24 cellular contexts compared by ENCODE assay signal in genomic region chr7:139051655-139052054, GRCh38.
"Had no signal": no experiment of that assay in that cellular context is flagged by ENCODE, and none has a peak within 500 bp of the region (broad histone marks: within the 10 kb centered on the region; RNA-seq: fewer than 3 reads in every experiment).

No MANE protein-coding gene starts in this region.

- H3K4me3 Mint-ChIP-seq: activated CD4-positive, alpha-beta T cell treated with anti-CD3 and anti-CD28 coated beads, Interleukin-2, amount 10 ng/mL, durations not matched to agents 24 days and 14 days; activated naive CD8-positive, alpha-beta T cell; activated naive CD8-positive, alpha-beta T cell treated with anti-CD3 and anti-CD28 coated beads, Interleukin-2, amount 50 U/mL, for 24 hours; T-helper 2 cell treated with Interferon-gamma antibody and Interleukin-4, amounts not matched to agents 5 μg/mL and 100 μg/mL, for 36 hours had no signal

- DNase-seq: activated CD4-positive, alpha-beta T cell treated with anti-CD3 and anti-CD28 coated beads, Interleukin-2, amount 10 ng/mL, durations not matched to agents 24 days and 14 days; activated CD4-positive, alpha-beta T cell treated with anti-CD3 and anti-CD28 coated beads, Interleukin-2, amount 50 U/mL, for 4 hours; activated effector memory CD4-positive, alpha-beta T cell treated with Interleukin-2 at 50 U/mL for 16 hours; activated naive CD8-positive, alpha-beta T cell treated with anti-CD3 and anti-CD28 coated beads, Interleukin-2, amount 50 U/mL, for 24 hours; activated T-cell treated with anti-CD3 and anti-CD28 coated beads, Interleukin-2, amount 50 U/mL, for 1 hour; amniotic stem cell; aorta; MM.1S; MV-4-11; NCI-H1092; NCI-H1436 treated with DMSO at 0.1 percent for 48 hours; NCI-H1694 treated with DMSO at 0.1 percent for 48 hours; NCI-H2029; NCI-H345; NCI-H524 treated with DMSO at 0.1 percent for 48 hours; SHP77; SJCRH30 had no signal

- H3K36me3 ChIP-seq: SJCRH30 had no signal

- H3K4me2 ChIP-seq: KMS-11 had no signal

- ATAC-seq: activated naive CD8-positive, alpha-beta T cell treated with anti-CD3 and anti-CD28 coated beads, Interleukin-2, amount 50 U/mL, for 24 hours; Panc1 had no signal

- H3K27me3 Mint-ChIP-seq: activated CD4-positive, alpha-beta T cell treated with anti-CD3 and anti-CD28 coated beads, Interleukin-2, amount 10 ng/mL, durations not matched to agents 24 days and 14 days; activated naive CD8-positive, alpha-beta T cell; activated naive CD8-positive, alpha-beta T cell treated with anti-CD3 and anti-CD28 coated beads, Interleukin-2, amount 50 U/mL, for 24 hours had no signal

- H3K4me3 ChIP-seq: coronary artery, SJCRH30, SK-N-MC had no signal

- H3K27me3 ChIP-seq: SJCRH30 had no signal

- H3K27ac Mint-ChIP-seq: activated naive CD8-positive, alpha-beta T cell treated with anti-CD3 and anti-CD28 coated beads, Interleukin-2, amount 50 U/mL, for 24 hours had no signal

- H3K27ac ChIP-seq: coronary artery, KMS-11, SJCRH30, SK-N-MC had no signal

- H3K9me3 ChIP-seq: SJCRH30 had no signal

- FAIRE-seq: TTC549 had no signal

- H3K9me3 Mint-ChIP-seq: activated CD4-positive, alpha-beta T cell treated with anti-CD3 and anti-CD28 coated beads, Interleukin-2, amount 10 ng/mL, durations not matched to agents 24 days and 14 days; activated naive CD8-positive, alpha-beta T cell treated with anti-CD3 and anti-CD28 coated beads, Interleukin-2, amount 50 U/mL, for 24 hours; T-helper 2 cell treated with Interferon-gamma antibody and Interleukin-4, amounts not matched to agents 5 μg/mL and 100 μg/mL, for 36 hours had no signal
